1 cellular context compared by ENCODE assay signal in the genomic region with DNA sequence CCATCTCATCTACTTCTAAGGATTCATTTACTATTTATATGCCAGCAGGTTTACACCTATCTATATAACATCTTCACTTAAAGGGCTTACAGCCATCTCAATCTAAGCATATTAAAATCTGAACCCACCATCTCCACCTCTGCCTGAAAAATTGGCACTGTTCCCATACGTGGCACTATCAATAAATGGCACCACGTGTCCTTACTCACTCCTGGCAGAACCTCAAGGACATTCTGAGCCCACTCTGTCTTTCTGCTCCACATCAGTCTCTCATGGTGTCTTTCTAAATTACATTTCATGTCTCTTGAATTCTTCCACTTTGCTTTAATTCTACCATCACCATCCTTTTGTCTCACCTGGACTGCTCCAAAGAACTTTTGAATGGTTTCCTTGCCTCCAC.
TF ChIP-seq lines count a peak whose summit lies in the region.

No MANE protein-coding gene starts in this region.

TF ChIP-seq in endothelial cell of umbilical vein, 7 proteins besides CTCF, POLR2A, EP300 and RAD21 (continued from another document):
- TF ChIP-seq, protein P1, sequence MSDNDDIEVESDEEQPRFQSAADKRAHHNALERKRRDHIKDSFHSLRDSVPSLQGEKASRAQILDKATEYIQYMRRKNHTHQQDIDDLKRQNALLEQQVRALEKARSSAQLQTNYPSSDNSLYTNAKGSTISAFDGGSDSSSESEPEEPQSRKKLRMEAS (IDR thresholded peaks at IDR 0.05; ENCODE audit: insufficient read depth, insufficient read length) = no peak
- TF ChIP-seq MYC (IDR thresholded peaks at IDR 0.05; ENCODE audit: low read depth, low read length) (no peak), EZH2 (IDR thresholded peaks at IDR 0.05; ENCODE audit: borderline replicate concordance, low read depth, low read length, severe bottlenecking) (no peak), JUN (IDR thresholded peaks at IDR 0.05; ENCODE audit: borderline replicate concordance, insufficient read depth, insufficient read length, low read depth) (no peak), GATA2 (IDR thresholded peaks at IDR 0.05; ENCODE audit: insufficient read depth, insufficient read length, low read depth, low read length) (no peak)
